ENCODE assay signal across 1 cellular context in genomic region chr12:96263449-96263902, GRCh38.
TF ChIP-seq lines count a peak whose summit lies in the region.

No MANE protein-coding gene starts in this region.

TF ChIP-seq in GM23338, 12 proteins besides CTCF, POLR2A, EP300 and RAD21 (continued from another document):
- TF ChIP-seq ZNF462 (CRISPR knock-in tag; IDR thresholded peaks at IDR 0.05) (no peak), JUNB (IDR thresholded peaks at IDR 0.05; ENCODE audit: unreplicated experiment) (no peak), POLR2AphosphoS5 (IDR thresholded peaks at IDR 0.05; ENCODE audit: low read depth) (no peak), STAT1 (IDR thresholded peaks at IDR 0.05; ENCODE audit: unreplicated experiment) (no peak), EZH2 (IDR thresholded peaks at IDR 0.05; ENCODE audit: low read depth, unreplicated experiment) (no peak), ZNF331 (CRISPR knock-in tag; IDR thresholded peaks at IDR 0.05; ENCODE audit: low read depth) (no peak), CREB1 (CRISPR knock-in tag; IDR thresholded peaks at IDR 0.05; ENCODE audit: low read depth) (no peak), ZNF114 (CRISPR knock-in tag; IDR thresholded peaks at IDR 0.05) (no peak)
TF ChIP-seq in GM23338: peak in this region for 0.
